ENCODE assay signal across 10 cellular contexts in genomic region chr16:53501216-53501859, GRCh38. TPM values are rescaled to one million over a fixed set of nuclear protein-coding genes. Genes with fewer than 3 reads are reported as not detected.
DNase-seq lines count a peak whose midpoint lies in the region; ATAC-seq, FAIRE-seq and TF ChIP-seq lines count a peak whose summit lies in the region.
"Had no signal": no experiment of that assay in that cellular context is flagged by ENCODE, and none has a peak within 500 bp of the region (broad histone marks: within the 10 kb centered on the region; RNA-seq: fewer than 3 reads in every experiment).

No MANE protein-coding gene starts in this region.

- H3K4me3 ChIP-seq in keratinocyte (ENCODE audit: control insufficient read depth in 2 of 3, extremely low read depth in 1 of 3, insufficient read depth in 2 of 3, low read depth in 1 of 3, low read length in 3 of 3) (peak overlapping the region in 1 of 3 experiments; percentile 84), subcutaneous abdominal adipose tissue (ENCODE audit: low read depth in 1 of 5, low read length in 5 of 5) (peak overlapping the region in 4 of 5 donors; percentile 2 to 91 (median 54))

- H3K9me3 ChIP-seq in keratinocyte (ENCODE audit: control insufficient read depth, low read depth, low read length) (no peaks in the 10 kb centered on the region), subcutaneous abdominal adipose tissue (ENCODE audit: control insufficient read depth in 5 of 5, low read length in 5 of 5) (no peaks in the 10 kb centered on the region)

- no peak for FAIRE-seq in keratinocyte (lab: Jason Lieb, UNC)

- dilution Hi-C loops in keratinocyte (cut with MboI; ENCODE audit: extremely low pct_ligation_motif_present, low sequenced_read_pairs): no loop called here

- H3K4me3 Mint-ChIP-seq in activated CD8-positive, alpha-beta memory T cell treated with anti-CD3 and anti-CD28 coated beads, Interleukin-2, amount 10 ng/mL, durations not matched to agents 7 days and 5 days: peak overlapping the region; percentile 91
- H3K4me3 Mint-ChIP-seq in activated naive CD8-positive, alpha-beta T cell: peak overlapping the region; percentile 99

- H4K20me1 ChIP-seq in keratinocyte (ENCODE audit: control insufficient read depth, extremely low read depth, insufficient read depth, low read length): no peaks in the 10 kb centered on the region

- no peaks in the 10 kb centered on the region for H3K27me3 ChIP-seq in keratinocyte (ENCODE audit: control insufficient read depth, extremely low read depth, insufficient read depth, low read length)
- H3K27me3 ChIP-seq in subcutaneous abdominal adipose tissue (ENCODE audit: control insufficient read depth in 5 of 5, insufficient read depth in 4 of 5, low read length in 5 of 5): no peaks in the 10 kb centered on the region

- H3K9ac ChIP-seq in keratinocyte (ENCODE audit: control insufficient read depth, extremely low read depth, insufficient read depth, low read length) (no peak overlapping the region), subcutaneous abdominal adipose tissue (ENCODE audit: low read length in 5 of 5) (peak overlapping the region in 4 of 5 donors; percentile 4 to 52 (median 31))

- peak; percentile 31 for DNase-seq in activated CD8-positive, alpha-beta memory T cell treated with anti-CD3 and anti-CD28 coated beads, Interleukin-2, amount 10 ng/mL, durations not matched to agents 7 days and 5 days
- no peak for DNase-seq in activated CD8-positive, alpha-beta memory T cell treated with anti-CD3 and anti-CD28 coated beads, Interleukin-2, amount 50 U/mL, for 4 hours
- no peak for DNase-seq in keratinocyte (ENCODE audit: low read depth, low spot score)
- no peak for DNase-seq in nucleus accumbens (lab: John Stamatoyannopoulos, UW)
- DNase-seq in DMS153 treated with DMSO at 0.1 percent for 48 hours (lab: John Stamatoyannopoulos, UW; ENCODE audit: unreplicated experiment): no peak
- DNase-seq: C1 segment of cervical spinal cord, NCI-H146 had no signal

- H3K4me1 Mint-ChIP-seq in activated CD8-positive, alpha-beta memory T cell treated with anti-CD3 and anti-CD28 coated beads, Interleukin-2, amount 10 ng/mL, durations not matched to agents 7 days and 5 days: peaks cover 50% of the 10 kb centered on the region
- H3K4me1 Mint-ChIP-seq in activated naive CD8-positive, alpha-beta T cell (ENCODE audit: low read depth): peaks cover 58% of the 10 kb centered on the region

- peak overlapping the region; percentile 87 for H3K27ac Mint-ChIP-seq in activated CD8-positive, alpha-beta memory T cell treated with anti-CD3 and anti-CD28 coated beads, Interleukin-2, amount 10 ng/mL, durations not matched to agents 7 days and 5 days
- H3K27ac Mint-ChIP-seq in activated naive CD8-positive, alpha-beta T cell: peak overlapping the region; percentile 97

- H3K9me3 Mint-ChIP-seq in activated CD8-positive, alpha-beta memory T cell treated with anti-CD3 and anti-CD28 coated beads, Interleukin-2, amount 10 ng/mL, durations not matched to agents 7 days and 5 days (ENCODE audit: low read depth): no peaks in the 10 kb centered on the region
- H3K9me3 Mint-ChIP-seq in activated naive CD8-positive, alpha-beta T cell (ENCODE audit: low read depth): no peaks in the 10 kb centered on the region

- no peak for ATAC-seq in activated CD8-positive, alpha-beta memory T cell treated with anti-CD3 and anti-CD28 coated beads, Interleukin-2, amount 10 ng/mL, durations not matched to agents 7 days and 5 days
- no peak for ATAC-seq in HG03175 (IDR thresholded peaks at IDR 0.05; ENCODE audit: unreplicated experiment)

- H3K4me1 ChIP-seq in keratinocyte (ENCODE audit: control insufficient read depth, extremely low read depth, insufficient read depth, low read length): peaks cover 26% of the 10 kb centered on the region
- H3K4me1 ChIP-seq in subcutaneous abdominal adipose tissue (ENCODE audit: control insufficient read depth in 5 of 5, insufficient read depth in 5 of 5, low read length in 5 of 5): peaks cover 12 to 45% (median 38%) of the 10 kb centered on the region in 5 donors

- no peak for TF ChIP-seq CTCF in keratinocyte (optimal IDR thresholded peaks at IDR 0.05 in 1 of 3, IDR thresholded peaks at IDR 0.05 in 1 of 3, conservative IDR thresholded peaks at IDR 0.05 in 1 of 3; ENCODE audit: extremely low read depth in 1 of 3, insufficient read depth in 2 of 3, low read length in 3 of 3)

- H3K36me3 ChIP-seq in keratinocyte (ENCODE audit: control insufficient read depth in 2 of 2, extremely low read depth in 1 of 2, insufficient read depth in 2 of 2, low read length in 2 of 2) (peaks cover 0 to 5% of the 10 kb centered on the region in 2 experiments), subcutaneous abdominal adipose tissue (ENCODE audit: control insufficient read depth in 5 of 5, insufficient read depth in 5 of 5, low read length in 5 of 5) (peaks cover 8 to 29% (median 22%) of the 10 kb centered on the region in 5 donors)

- no peak overlapping the region for H2AFZ ChIP-seq in keratinocyte (ENCODE audit: control insufficient read depth, low read length)

- H3K9me1 ChIP-seq in keratinocyte (ENCODE audit: control insufficient read depth, extremely low read depth, insufficient read depth, low read length): no peaks in the 10 kb centered on the region

- peaks cover 31% of the 10 kb centered on the region for H3K36me3 Mint-ChIP-seq in activated CD8-positive, alpha-beta memory T cell treated with anti-CD3 and anti-CD28 coated beads, Interleukin-2, amount 10 ng/mL, durations not matched to agents 7 days and 5 days
- H3K36me3 Mint-ChIP-seq in activated naive CD8-positive, alpha-beta T cell: peaks cover 7% of the 10 kb centered on the region

- H3K27me3 Mint-ChIP-seq in activated CD8-positive, alpha-beta memory T cell treated with anti-CD3 and anti-CD28 coated beads, Interleukin-2, amount 10 ng/mL, durations not matched to agents 7 days and 5 days: no peaks in the 10 kb centered on the region
- H3K27me3 Mint-ChIP-seq in activated naive CD8-positive, alpha-beta T cell: no peaks in the 10 kb centered on the region

- no peaks in the 10 kb centered on the region for H3K79me2 ChIP-seq in keratinocyte (ENCODE audit: control insufficient read depth, insufficient read depth, low read length)

- peak overlapping the region; percentile 97 for H3K4me2 ChIP-seq in keratinocyte (ENCODE audit: control insufficient read depth, extremely low read depth, insufficient read depth, low read depth, low read length)

- H3K27ac ChIP-seq in keratinocyte (ENCODE audit: control insufficient read depth, insufficient read depth, low read length): no peak overlapping the region
- peak overlapping the region; percentile 20 for H3K27ac ChIP-seq in subcutaneous abdominal adipose tissue (ENCODE audit: low read depth, low read length)

- CTCF ChIA-PET in activated CD8-positive, alpha-beta memory T cell treated with anti-CD3 and anti-CD28 coated beads, Interleukin-2, amount 10 ng/mL, durations not matched to agents 7 days and 5 days (lab: Charles Lee): interaction anchor here (0.6 to 1.4 kb wide), 5 partner anchors 11 to 218 kb away, joined by 3 to 5 read pairs (median 3); no protein-coding TSS in a partner anchor

RNA-seq across cellular contexts. Expression of gene AKTIP, which starts 1.7 kb away (rescaled TPM):
- total RNA-seq in activated CD8-positive, alpha-beta memory T cell treated with anti-CD3 and anti-CD28 coated beads, Interleukin-2, amount 10 ng/mL, durations not matched to agents 7 days and 5 days: 10 to 100 TPM; 39.7 to 45.8 TPM
- 16.6 to 24.3 TPM (median 23.6 TPM) in 3 replicates for polyA plus RNA-seq in keratinocyte
- 29.6 TPM for polyA plus RNA-seq in keratinocyte (2011; ENCODE audit: low read depth)
- polyA plus RNA-seq in keratinocyte (2011; cell fraction: cytosol; rRNA removed): 15.9 and 35.1 TPM in 2 replicates
- polyA plus RNA-seq in keratinocyte (2011; cell fraction: nucleus; rRNA removed): 26.9 and 39.1 TPM in 2 replicates
- 12.9 and 47.1 TPM in 2 replicates for polyA plus RNA-seq in keratinocyte (2012; ENCODE audit: low replicate concordance)
- 7.3 to 27.6 TPM (median 25.3 TPM) in 3 replicates for polyA minus RNA-seq in keratinocyte
- 15.5 TPM for polyA minus RNA-seq in keratinocyte (2011; cell fraction: cytosol; rRNA and poly(A)+ RNA removed)
- polyA minus RNA-seq in keratinocyte (2011; cell fraction: nucleus; rRNA and poly(A)+ RNA removed): 8.0 and 11.9 TPM in 2 replicates
